1 cellular context compared by ENCODE assay signal in genomic region chr16:72896719-72897118, GRCh38.
A peak's percentile ranks its signal among the peaks of the same experiment; 100 is the strongest.
TF ChIP-seq lines count a peak whose summit lies in the region.

No MANE protein-coding gene starts in this region.

TF ChIP-seq in HepG2, 621 proteins besides CTCF, POLR2A, EP300 and RAD21 (continued from another document and continues in another):
- TF ChIP-seq IRF9 (CRISPR knock-in tag; IDR thresholded peaks at IDR 0.05; ENCODE audit: borderline replicate concordance): no peak
- no peak for TF ChIP-seq RFXANK (CRISPR knock-in tag; IDR thresholded peaks at IDR 0.05)
- TF ChIP-seq TCF7 (IDR thresholded peaks at IDR 0.05; ENCODE audit: low read depth): 0 out of 2 replicates have a peak, but pooled peaks have one; percentile 14
- TF ChIP-seq XRCC5 (optimal IDR thresholded peaks at IDR 0.05; ENCODE audit: low read length): no peak
- no peak for TF ChIP-seq ZNF234 (CRISPR knock-in tag; conservative IDR thresholded peaks at IDR 0.05)
- no peak for TF ChIP-seq HNF1B (CRISPR knock-in tag; IDR thresholded peaks at IDR 0.05)
- peak; percentile 71 for TF ChIP-seq ZNF687 (CRISPR knock-in tag; IDR thresholded peaks at IDR 0.05)
- TF ChIP-seq SOX5 (CRISPR knock-in tag; IDR thresholded peaks at IDR 0.05; ENCODE audit: borderline replicate concordance): peak; percentile 57; the same call in 1 of the 2 replicates
- TF ChIP-seq MED8 (CRISPR knock-in tag; IDR thresholded peaks at IDR 0.05; ENCODE audit: insufficient replicate concordance): no peak
- TF ChIP-seq ZNF609 (CRISPR knock-in tag; IDR thresholded peaks at IDR 0.05; ENCODE audit: borderline replicate concordance): no peak
- TF ChIP-seq ZNF616 (CRISPR knock-in tag; IDR thresholded peaks at IDR 0.05; ENCODE audit: low read depth): no peak
- TF ChIP-seq IRF2 (CRISPR knock-in tag; IDR thresholded peaks at IDR 0.05): 0 out of 2 replicates have a peak, but pooled peaks have one; percentile 20
- TF ChIP-seq TCF12 (IDR thresholded peaks at IDR 0.05): no peak
- TF ChIP-seq TCF12 (CRISPR knock-in tag; IDR thresholded peaks at IDR 0.05): peak; percentile 36; the same call in 1 of the 2 replicates
- peak; percentile 12; the same call in 1 of the 2 replicates for TF ChIP-seq PATZ1 (CRISPR knock-in tag; IDR thresholded peaks at IDR 0.05)
- 0 out of 2 replicates have a peak, but pooled peaks have one; percentile 38 for TF ChIP-seq ZNF350 (CRISPR knock-in tag; IDR thresholded peaks at IDR 0.05; ENCODE audit: borderline replicate concordance, low read depth)
- no peak for TF ChIP-seq GATAD1 (CRISPR knock-in tag; IDR thresholded peaks at IDR 0.05)
- no peak for TF ChIP-seq ZBTB49 (CRISPR knock-in tag; IDR thresholded peaks at IDR 0.05; ENCODE audit: borderline replicate concordance)
- TF ChIP-seq FOXA3 (CRISPR knock-in tag; IDR thresholded peaks at IDR 0.05): peak; percentile 43
- peak; percentile 18; the same call in 1 of the 2 replicates for TF ChIP-seq GFI1 (CRISPR knock-in tag; IDR thresholded peaks at IDR 0.05; ENCODE audit: borderline replicate concordance)
- TF ChIP-seq MIXL1 (CRISPR knock-in tag; IDR thresholded peaks at IDR 0.05): peak; percentile 30; the same call in 1 of the 2 replicates
- TF ChIP-seq ZEB1 (IDR thresholded peaks at IDR 0.05; ENCODE audit: insufficient replicate concordance, low read depth): no peak
- TF ChIP-seq ZSCAN20 (CRISPR knock-in tag; IDR thresholded peaks at IDR 0.05; ENCODE audit: borderline replicate concordance): no peak
- TF ChIP-seq SOX13 (IDR thresholded peaks at IDR 0.05): no peak
- TF ChIP-seq SOX13 (CRISPR knock-in tag; conservative IDR thresholded peaks at IDR 0.05 in 1 of 2, IDR thresholded peaks at IDR 0.05 in 1 of 2): peak in 1 of 2 experiments; percentile 64; a peak in 2 of 4 replicates
- TF ChIP-seq MAX (IDR thresholded peaks at IDR 0.05): peak; percentile 14; the same call in 1 of the 2 replicates
- TF ChIP-seq SRSF9 (IDR thresholded peaks at IDR 0.05; ENCODE audit: borderline replicate concordance, insufficient read depth, low read depth, low read length, poor library complexity, severe bottlenecking): no peak
- peak; percentile 37; the same call in 1 of the 2 replicates for TF ChIP-seq RARA (CRISPR knock-in tag; IDR thresholded peaks at IDR 0.05)
- TF ChIP-seq ZNF207 (IDR thresholded peaks at IDR 0.05; ENCODE audit: borderline replicate concordance): no peak
- TF ChIP-seq ELF4 (CRISPR knock-in tag; IDR thresholded peaks at IDR 0.05; ENCODE audit: borderline replicate concordance): no peak
- TF ChIP-seq SPEN (CRISPR knock-in tag; IDR thresholded peaks at IDR 0.05; ENCODE audit: low read depth): no peak
- peak; percentile 20; the same call in 1 of the 2 replicates for TF ChIP-seq JUND (CRISPR knock-in tag; IDR thresholded peaks at IDR 0.05)
- no peak for TF ChIP-seq ZBTB26 (CRISPR knock-in tag; IDR thresholded peaks at IDR 0.05; ENCODE audit: borderline replicate concordance)
- 0 out of 2 replicates have a peak, but pooled peaks have one; percentile 43 for TF ChIP-seq ZNF333 (CRISPR knock-in tag; IDR thresholded peaks at IDR 0.05; ENCODE audit: borderline replicate concordance)
- no peak for TF ChIP-seq MTF2 (CRISPR knock-in tag; IDR thresholded peaks at IDR 0.05; ENCODE audit: borderline replicate concordance)
- TF ChIP-seq KLF12 (CRISPR knock-in tag; IDR thresholded peaks at IDR 0.05; ENCODE audit: borderline replicate concordance): no peak
- TF ChIP-seq ARID2 (CRISPR knock-in tag; IDR thresholded peaks at IDR 0.05; ENCODE audit: borderline replicate concordance): 0 out of 2 replicates have a peak, but pooled peaks have one; percentile 39
- TF ChIP-seq ZNF276 (CRISPR knock-in tag; IDR thresholded peaks at IDR 0.05; ENCODE audit: low read depth): no peak
- TF ChIP-seq ATAD3A (CRISPR knock-in tag; IDR thresholded peaks at IDR 0.05): no peak
